In the genomic region with DNA sequence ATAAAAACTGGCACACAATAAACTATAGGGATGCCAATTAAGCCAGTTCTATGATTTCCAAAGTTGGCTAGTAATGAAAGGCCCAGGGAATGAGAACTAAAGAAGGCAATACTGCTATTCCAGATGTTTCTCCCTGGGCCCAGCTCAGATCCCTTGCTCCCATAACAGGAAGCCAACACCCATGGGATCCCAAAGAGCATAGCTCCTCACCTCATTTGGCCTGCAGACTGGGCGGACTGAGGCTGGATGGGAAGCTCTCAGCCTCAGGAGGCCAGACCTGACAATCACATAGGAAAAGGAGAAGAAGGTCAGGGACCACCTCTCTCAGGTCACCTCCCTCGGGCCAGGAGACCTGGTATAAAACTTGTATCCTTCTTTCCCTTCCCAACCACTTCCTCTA, we compare ENCODE assay signal across 20 cellular contexts. TPM values are rescaled to one million over a fixed set of nuclear protein-coding genes. Genes with fewer than 3 reads are reported as not detected.
DNase-seq lines count a peak whose midpoint lies in the region; ATAC-seq, FAIRE-seq and TF ChIP-seq lines count a peak whose summit lies in the region.
"Had no signal": no experiment of that assay in that cellular context is flagged by ENCODE, and none has a peak within 500 bp of the region (broad histone marks: within the 10 kb centered on the region; RNA-seq: fewer than 3 reads in every experiment).

No MANE protein-coding gene starts in this region.

- H3K36me3 ChIP-seq in CD4-positive, CD25-positive, alpha-beta regulatory T cell (ENCODE audit: control insufficient read depth, insufficient read depth, low read length) = peaks cover 28% of the 10 kb centered on the region
- peaks cover 73% of the 10 kb centered on the region for H3K36me3 ChIP-seq in DND-41 (ENCODE audit: insufficient read depth, low read length)
- H3K36me3 ChIP-seq in heart right ventricle = peaks cover 0 to 20% (median 0%) of the 10 kb centered on the region in 9 donors

- H3K4me1 ChIP-seq in CD4-positive, CD25-positive, alpha-beta regulatory T cell (ENCODE audit: control insufficient read depth, insufficient read depth, low read length, poor library complexity, severe bottlenecking) = peaks cover 96% of the 10 kb centered on the region
- H3K4me1 ChIP-seq in DND-41 (ENCODE audit: insufficient read depth, low read length) = peaks cover 84% of the 10 kb centered on the region
- H3K4me1 ChIP-seq in heart right ventricle = peaks cover 20 to 95% (median 76%) of the 10 kb centered on the region in 9 donors

- H3K36me3 Mint-ChIP-seq in CD4-positive, CD25-positive, alpha-beta regulatory T cell = peaks cover 34% of the 10 kb centered on the region

- H4K20me1 ChIP-seq in DND-41 (ENCODE audit: insufficient read depth, low read length) = peaks cover 64% of the 10 kb centered on the region

- H3K79me2 ChIP-seq in DND-41 (ENCODE audit: insufficient read depth, low read length) = peaks cover 100% of the 10 kb centered on the region

- intact Hi-C loops in heart right ventricle (cut with DNase I) = loop anchor here in 1 of 10 donors (10.0 kb wide), 1 partner anchor 63 kb away; a partner anchor contains a TSS

- no peak for TF ChIP-seq CTCF in DND-41 (IDR thresholded peaks at IDR 0.05; ENCODE audit: borderline replicate concordance, extremely low read depth, low read length, poor library complexity, severe bottlenecking)
- no peak for TF ChIP-seq CTCF in heart right ventricle (IDR thresholded peaks at IDR 0.05)

- no peak for FAIRE-seq in GM19239 (lab: Jason Lieb, UNC)
- FAIRE-seq: bronchial epithelial cell, H1 had no signal

- peak overlapping the region in 3 of 4 donors; percentile 50 to 55 (median 53) for H3K4me3 Mint-ChIP-seq in CD4-positive, CD25-positive, alpha-beta regulatory T cell
- H3K4me3 Mint-ChIP-seq: activated CD4-positive, alpha-beta T cell treated with anti-CD3 and anti-CD28 coated beads, Interleukin-2, amount 10 ng/mL, durations not matched to agents 24 days and 14 days; activated naive CD8-positive, alpha-beta T cell treated with anti-CD3 and anti-CD28 coated beads, Interleukin-2, amount 10 ng/mL, durations not matched to agents 7 days and 5 days; memory B cell; nephron had no signal

- no peak overlapping the region for H2AFZ ChIP-seq in DND-41 (ENCODE audit: low read depth, low read length)

- no peak overlapping the region; the same call in 1 of the 2 replicates for H3K4me2 ChIP-seq in DND-41 (ENCODE audit: insufficient read depth, low read length)

- no peak overlapping the region for H3K9ac ChIP-seq in DND-41 (ENCODE audit: low read depth, low read length)

- ATAC-seq in CD4-positive, CD25-positive, alpha-beta regulatory T cell (ENCODE audit: low read depth in 2 of 2) = no peak
- ATAC-seq in DND-41 (ENCODE audit: insufficient read depth, low read depth) = no peak
- ATAC-seq in heart right ventricle = peak in 6 of 8 donors; percentile 20 to 55 (median 28)
- no peak for ATAC-seq in GM18519 (IDR thresholded peaks at IDR 0.05; ENCODE audit: low FRiP score, unreplicated experiment)

- H3K27me3 Mint-ChIP-seq in CD4-positive, CD25-positive, alpha-beta regulatory T cell = no peaks in the 10 kb centered on the region
- H3K27me3 Mint-ChIP-seq: activated CD4-positive, alpha-beta T cell treated with anti-CD3 and anti-CD28 coated beads, Interleukin-2, amount 10 ng/mL, durations not matched to agents 24 days and 14 days; activated naive CD8-positive, alpha-beta T cell treated with anti-CD3 and anti-CD28 coated beads, Interleukin-2, amount 10 ng/mL, durations not matched to agents 7 days and 5 days; memory B cell had no signal

- peaks cover 19 to 94% (median 72%) of the 10 kb centered on the region in 4 donors for H3K4me1 Mint-ChIP-seq in CD4-positive, CD25-positive, alpha-beta regulatory T cell

- peak overlapping the region in 2 of 3 donors; percentile 67 to 81 for H3K27ac Mint-ChIP-seq in CD4-positive, CD25-positive, alpha-beta regulatory T cell
- H3K27ac Mint-ChIP-seq: activated CD4-positive, alpha-beta T cell treated with anti-CD3 and anti-CD28 coated beads, Interleukin-2, amount 10 ng/mL, durations not matched to agents 24 days and 14 days; activated naive CD8-positive, alpha-beta T cell treated with anti-CD3 and anti-CD28 coated beads, Interleukin-2, amount 10 ng/mL, durations not matched to agents 7 days and 5 days; nephron had no signal

- peak overlapping the region; percentile 6 for H3K27ac ChIP-seq in CD4-positive, CD25-positive, alpha-beta regulatory T cell (ENCODE audit: insufficient read depth, low read length, poor library complexity, severe bottlenecking)
- H3K27ac ChIP-seq in DND-41 (ENCODE audit: low read length) (peak overlapping the region; percentile 34; the same call in 1 of the 2 replicates), heart right ventricle (peak overlapping the region in 8 of 10 donors; percentile 30 to 90 (median 60)), skin epidermis (peak overlapping the region in 12 of 21 experiments; percentile 11 to 63 (median 44))

- no peaks in the 10 kb centered on the region for H3K27me3 ChIP-seq in CD4-positive, CD25-positive, alpha-beta regulatory T cell (ENCODE audit: control insufficient read depth, insufficient read depth, low read length)
- no peaks in the 10 kb centered on the region for H3K27me3 ChIP-seq in DND-41 (ENCODE audit: insufficient read depth, low read length, poor library complexity)
- no peaks in the 10 kb centered on the region for H3K27me3 ChIP-seq in heart right ventricle

- H3K4me3 ChIP-seq in CD4-positive, CD25-positive, alpha-beta regulatory T cell (ENCODE audit: low read depth, low read length) = no peak overlapping the region
- H3K4me3 ChIP-seq in DND-41 (ENCODE audit: low read depth in 1 of 2, low read length in 2 of 2) (no peak overlapping the region), heart right ventricle (no peak overlapping the region), skin epidermis (no peak overlapping the region)

- no peaks in the 10 kb centered on the region for H3K9me3 Mint-ChIP-seq in CD4-positive, CD25-positive, alpha-beta regulatory T cell
- H3K9me3 Mint-ChIP-seq: activated CD4-positive, alpha-beta T cell treated with anti-CD3 and anti-CD28 coated beads, Interleukin-2, amount 10 ng/mL, durations not matched to agents 24 days and 14 days; activated naive CD8-positive, alpha-beta T cell treated with anti-CD3 and anti-CD28 coated beads, Interleukin-2, amount 10 ng/mL, durations not matched to agents 7 days and 5 days; memory B cell; nephron had no signal

- no peaks in the 10 kb centered on the region for H3K9me3 ChIP-seq in CD4-positive, CD25-positive, alpha-beta regulatory T cell (ENCODE audit: control insufficient read depth in 2 of 2, low read length in 2 of 2)
- H3K9me3 ChIP-seq in DND-41 (ENCODE audit: insufficient read depth, low read length, severe bottlenecking) = no peaks in the 10 kb centered on the region
- H3K9me3 ChIP-seq in heart right ventricle = no peaks in the 10 kb centered on the region

- 45 to 59% methylated on average over 2 of the region's 2 CpGs for WGBS in heart right ventricle, 2 donors

- no peak for DNase-seq in CD4-positive, CD25-positive, alpha-beta regulatory T cell
- no peak for DNase-seq in DND-41
- DNase-seq in heart right ventricle = peak in 1 of 2 donors; percentile 59
- DNase-seq in GM19239 (ENCODE audit: insufficient read length, low spot score) = no peak
- no peak for DNase-seq in H4 (ENCODE audit: low spot score)
- DNase-seq: activated CD4-positive, alpha-beta T cell treated with anti-CD3 and anti-CD28 coated beads, Interleukin-2, amount 10 ng/mL, durations not matched to agents 24 days and 14 days; activated naive CD8-positive, alpha-beta T cell treated with anti-CD3 and anti-CD28 coated beads, Interleukin-2, amount 10 ng/mL, durations not matched to agents 7 days and 5 days; Calu3; NCI-H187 treated with DMSO at 0.1 percent for 48 hours; NCI-H446; NK-92 treated with Interleukin-12 subunit alpha and Interleukin-12 subunit beta, amount 100 ng/mL, for 24 hours; RPMI8226; stimulated activated CD4-positive, alpha-beta T cell treated with anti-CD3 and anti-CD28 coated beads, Interleukin-15, amount 100 ng/mL, for 24 hours; stimulated activated naive CD4-positive, alpha-beta T cell had no signal

RNA-seq across cellular contexts. Expression of a gene that starts 5.3 kb away (rescaled TPM):
- total RNA-seq in CD4-positive, CD25-positive, alpha-beta regulatory T cell = 67.5 TPM
- polyA plus RNA-seq in CD4-positive, CD25-positive, alpha-beta regulatory T cell = 10 to 100 TPM; 44.2 to 58.0 (median 47.4) TPM
- 1 to 10 TPM; 3.2 to 7.5 (median 5.6) TPM for total RNA-seq in heart right ventricle
- 1 to 10 TPM; 6.9 to 9.5 TPM for polyA plus RNA-seq in heart right ventricle
- 7.5 and 8.4 TPM in 2 replicates for total RNA-seq in H4 (2014; rRNA removed; shearing (Covaris generic))

RNA-seq across cellular contexts. Expression of a gene that starts 32.2 kb away (rescaled TPM):
- 18.7 TPM for total RNA-seq in CD4-positive, CD25-positive, alpha-beta regulatory T cell
- polyA plus RNA-seq in CD4-positive, CD25-positive, alpha-beta regulatory T cell = 10 to 100 TPM; 10.9 to 16.4 (median 12.1) TPM
- 1 to 10 TPM; 2.8 to 7.9 (median 5.4) TPM for total RNA-seq in heart right ventricle
- 10 to 100 TPM; 13.9 to 14.7 TPM for polyA plus RNA-seq in heart right ventricle
- 2.9 and 6.6 TPM in 2 replicates for total RNA-seq in H4 (2014; rRNA removed; shearing (Covaris generic))

RNA-seq across cellular contexts. Expression of a gene that starts 35.2 kb away (rescaled TPM):
- total RNA-seq in CD4-positive, CD25-positive, alpha-beta regulatory T cell = 389 TPM
- polyA plus RNA-seq in CD4-positive, CD25-positive, alpha-beta regulatory T cell = 10 to 100 TPM; 66.6 to 78.6 (median 75.1) TPM
- total RNA-seq in heart right ventricle = 100 to 1,000 TPM in 6 of 10 donors, 10 to 100 TPM in 4; 84.4 to 132 (median 111) TPM
- polyA plus RNA-seq in heart right ventricle = 10 to 100 TPM; 13.2 to 16.0 TPM
- total RNA-seq in H4 (2014; rRNA removed; shearing (Covaris generic)) = 14.5 and 45.6 TPM in 2 replicates

RNA-seq across cellular contexts. Expression of a gene that starts 35.3 kb away (rescaled TPM):
- total RNA-seq in CD4-positive, CD25-positive, alpha-beta regulatory T cell = 7.1 TPM
- polyA plus RNA-seq in CD4-positive, CD25-positive, alpha-beta regulatory T cell = 1 to 10 TPM; 1.3 to 2.4 (median 1.9) TPM
- total RNA-seq in heart right ventricle = 1 to 10 TPM in 3 of 10 donors, under 1 TPM in 7; 0.11 to 1.2 (median 0.85) TPM
- 1 to 10 TPM in 1 of 2 donors, under 1 TPM in 1; 0.88 to 1.2 TPM for polyA plus RNA-seq in heart right ventricle
- 0.70 and 1.4 TPM in 2 replicates for total RNA-seq in H4 (2014; rRNA removed; shearing (Covaris generic))

RNA-seq across cellular contexts. Expression of a gene that starts 54.8 kb away (rescaled TPM):
- total RNA-seq in CD4-positive, CD25-positive, alpha-beta regulatory T cell = 24.0 TPM
- polyA plus RNA-seq in CD4-positive, CD25-positive, alpha-beta regulatory T cell = 1 to 10 TPM; 2.4 to 7.0 (median 4.8) TPM
- total RNA-seq in heart right ventricle = 1 to 10 TPM in 1 of 10 donors, under 1 TPM in 7, not detected in 2; 0.20 to 2.8 (median 0.44) TPM
- under 1 TPM in 1 of 2 donors, not detected in 1; 0.22 TPM for polyA plus RNA-seq in heart right ventricle
- not detected in 2 replicates for total RNA-seq in H4 (2014; rRNA removed; shearing (Covaris generic))
- total RNA-seq: bronchial epithelial cell, Calu3, H1 had no signal
- polyA plus RNA-seq: H1 had no signal

Comparison
In these comparisons a context has a peak if more than half of its experiments do, and no peak if none do; other contexts are left out.
1. ATAC-seq: peak in heart right ventricle (6 of 8); none in CD4-positive, CD25-positive, alpha-beta regulatory T cell (0 of 2), DND-41 (single experiment) and GM18519 (single experiment).
2. H3K27ac ChIP-seq: peak in every context shown above with its lines; median percentile 60 in heart right ventricle; 44 in skin epidermis; 34 in DND-41; 6 in CD4-positive, CD25-positive, alpha-beta regulatory T cell.